ENCODE assay signal across 1 cellular context in the genomic region with DNA sequence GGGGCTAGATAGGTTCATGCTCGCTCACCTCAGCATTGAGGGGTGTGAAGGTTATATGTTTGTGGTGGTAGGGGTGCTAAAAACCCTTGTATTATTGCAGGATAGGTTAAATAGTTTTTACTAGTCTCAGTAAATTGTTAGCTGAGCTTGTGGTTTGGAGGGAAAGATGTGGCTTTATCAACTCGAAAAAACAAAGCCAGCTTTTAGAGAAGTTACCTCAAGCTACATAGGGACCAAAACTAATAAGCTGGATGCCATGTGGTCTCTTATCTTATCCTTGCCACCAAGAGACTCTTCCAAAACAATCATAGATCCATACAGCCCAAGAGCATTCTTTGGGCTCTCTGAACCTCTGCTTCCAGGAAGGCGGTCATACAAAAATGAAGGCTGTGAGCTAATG.
A peak's percentile ranks its signal among the peaks of the same experiment; 100 is the strongest.
TF ChIP-seq lines count a peak whose summit lies in the region.

No MANE protein-coding gene starts in this region.

TF ChIP-seq in K562, 482 proteins besides CTCF, POLR2A, EP300 and RAD21:
- TF ChIP-seq FOXA3 (CRISPR knock-in tag; conservative IDR thresholded peaks at IDR 0.05 in 1 of 2, IDR thresholded peaks at IDR 0.05 in 1 of 2) (0 out of 4 replicates have a peak, but pooled peaks of 1 of the 2 experiments have one; percentile 7), CBFA2T3 (IDR thresholded peaks at IDR 0.05) (peak; percentile 52; the same call in 1 of the 2 replicates), NELFE (IDR thresholded peaks at IDR 0.05; ENCODE audit: insufficient read depth, insufficient read length) (no peak), RNF219 (CRISPR knock-in tag; IDR thresholded peaks at IDR 0.05) (no peak), HMBOX1 (IDR thresholded peaks at IDR 0.05) (peak; percentile 77), SRSF9 (IDR thresholded peaks at IDR 0.05; ENCODE audit: borderline replicate concordance, low read depth, low read length) (no peak), SOX6 (IDR thresholded peaks at IDR 0.05) (peak; percentile 50; the same call in 1 of the 2 replicates), TCF3 (CRISPR knock-in tag; IDR thresholded peaks at IDR 0.05) (peak; percentile 41; the same call in 1 of the 2 replicates), NCOR1 (IDR thresholded peaks at IDR 0.05) (0 out of 2 replicates have a peak, but pooled peaks have one; percentile 9), MXD1 (CRISPR knock-in tag; IDR thresholded peaks at IDR 0.05; ENCODE audit: borderline replicate concordance, poor library complexity, severe bottlenecking) (no peak), MYC (IDR thresholded peaks at IDR 0.05; ENCODE audit: low read depth, low read length) (0 out of 2 replicates have a peak, but pooled peaks have one; percentile 23), MYC (CRISPR knock-in tag; IDR thresholded peaks at IDR 0.05; ENCODE audit: borderline replicate concordance, low read depth) (no peak)
TF ChIP-seq in K562: peak in this region for 7.
